28 cellular contexts compared by ENCODE assay signal in the genomic region with DNA sequence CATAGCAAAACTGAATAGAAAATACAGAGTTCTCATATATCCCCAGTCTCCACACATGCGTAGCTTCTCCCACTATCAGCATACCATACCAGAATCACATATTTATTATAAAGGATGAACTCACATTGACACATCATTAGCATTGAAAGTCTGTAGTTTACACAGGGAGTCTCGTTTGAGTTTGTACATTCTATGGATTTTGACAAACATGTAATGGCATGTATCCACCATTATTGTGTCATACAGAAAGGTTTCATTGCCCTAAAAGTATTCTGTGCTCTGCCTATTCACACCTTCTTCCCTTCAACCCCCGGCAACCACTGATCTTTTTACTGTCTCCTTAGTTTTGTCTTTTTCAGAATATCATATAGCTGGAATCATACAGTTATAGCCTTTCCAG.
"Had no signal": no experiment of that assay in that cellular context is flagged by ENCODE, and none has a peak within 500 bp of the region (broad histone marks: within the 10 kb centered on the region; RNA-seq: fewer than 3 reads in every experiment).

No MANE protein-coding gene starts in this region.

- H3K27ac Mint-ChIP-seq: natural killer cell treated with Interleukin-12 subunit alpha and Interleukin-12 subunit beta and Interleukin-15 and Interleukin-18, amount 100 ng/mL, for 72 hours; nephron progenitor cell; progenitor cell of endocrine pancreas; stimulated activated effector memory CD8-positive, alpha-beta T cell treated with anti-CD3 and anti-CD28 coated beads, Interleukin-12 subunit alpha, Interleukin-12 subunit beta, amount 100 ng/mL, for 72 hours; stimulated activated naive B cell treated with anti-CD40 and anti-IgM and Interleukin-4, amounts not matched to agents 10 μg/mL and 1 μg/mL and 100 μg/mL, for 72 hours; stimulated activated naive CD8-positive, alpha-beta T cell treated with anti-CD3 and anti-CD28 coated beads, Interleukin-15, Interleukin-2, amounts not matched to agents 100 ng/mL and 50 ng/mL, for 24 hours had no signal

- H3K27ac ChIP-seq: ovary, parathyroid adenoma, psoas muscle, right lobe of liver, sigmoid colon, stomach, thoracic aorta, thyroid gland, tibial nerve, upper lobe of left lung, vagina had no signal

- H2AFZ ChIP-seq: parathyroid adenoma had no signal

- ATAC-seq: natural killer cell treated with Interleukin-12 subunit alpha and Interleukin-12 subunit beta and Interleukin-15 and Interleukin-18, amount 100 ng/mL, for 72 hours; psoas muscle; right cardiac atrium; right lobe of liver; stimulated activated effector memory CD8-positive, alpha-beta T cell treated with anti-CD3 and anti-CD28 coated beads, Interleukin-12 subunit alpha, Interleukin-12 subunit beta, amount 100 ng/mL, for 72 hours; stimulated activated naive B cell treated with anti-CD40 and anti-IgM and Interleukin-4, amounts not matched to agents 10 μg/mL and 1 μg/mL and 100 μg/mL, for 72 hours had no signal

- H3K4me1 ChIP-seq: parathyroid adenoma, psoas muscle, right lobe of liver, sigmoid colon, stomach, thyroid gland, tibial nerve, upper lobe of left lung, vagina had no signal

- H3K27me3 ChIP-seq: ovary, right lobe of liver, sigmoid colon, stomach, thyroid gland, tibial nerve, upper lobe of left lung, vagina had no signal

- H3K4me1 Mint-ChIP-seq: nephron progenitor cell; neural crest cell; stimulated activated effector memory CD8-positive, alpha-beta T cell treated with anti-CD3 and anti-CD28 coated beads, Interleukin-12 subunit alpha, Interleukin-12 subunit beta, amount 100 ng/mL, for 72 hours; stimulated activated naive B cell treated with anti-CD40 and anti-IgM and Interleukin-4, amounts not matched to agents 10 μg/mL and 1 μg/mL and 100 μg/mL, for 72 hours had no signal

- H3K9me3 ChIP-seq: ovary, psoas muscle, right lobe of liver, sigmoid colon, stomach, thoracic aorta, thyroid gland, tibial nerve, upper lobe of left lung, vagina had no signal

- H3K36me3 Mint-ChIP-seq: stimulated activated effector memory CD8-positive, alpha-beta T cell treated with anti-CD3 and anti-CD28 coated beads, Interleukin-12 subunit alpha, Interleukin-12 subunit beta, amount 100 ng/mL, for 72 hours; stimulated activated naive B cell treated with anti-CD40 and anti-IgM and Interleukin-4, amounts not matched to agents 10 μg/mL and 1 μg/mL and 100 μg/mL, for 72 hours had no signal

- H3K9me3 Mint-ChIP-seq: nephron progenitor cell; neural crest cell; stimulated activated naive B cell treated with anti-CD40 and anti-IgM and Interleukin-4, amounts not matched to agents 10 μg/mL and 1 μg/mL and 100 μg/mL, for 72 hours; stimulated activated naive CD8-positive, alpha-beta T cell treated with anti-CD3 and anti-CD28 coated beads, Interleukin-15, Interleukin-2, amounts not matched to agents 100 ng/mL and 50 ng/mL, for 24 hours had no signal

- H3K79me2 ChIP-seq: parathyroid adenoma had no signal

- H3K4me3 Mint-ChIP-seq: natural killer cell treated with Interleukin-12 subunit alpha and Interleukin-12 subunit beta and Interleukin-15 and Interleukin-18, amount 100 ng/mL, for 72 hours; nephron progenitor cell; neural crest cell; stimulated activated effector memory CD8-positive, alpha-beta T cell treated with anti-CD3 and anti-CD28 coated beads, Interleukin-12 subunit alpha, Interleukin-12 subunit beta, amount 100 ng/mL, for 72 hours; stimulated activated naive B cell treated with anti-CD40 and anti-IgM and Interleukin-4, amounts not matched to agents 10 μg/mL and 1 μg/mL and 100 μg/mL, for 72 hours; stimulated activated naive CD8-positive, alpha-beta T cell treated with anti-CD3 and anti-CD28 coated beads, Interleukin-15, Interleukin-2, amounts not matched to agents 100 ng/mL and 50 ng/mL, for 24 hours had no signal

- H3K9ac ChIP-seq: parathyroid adenoma had no signal

- DNase-seq: nephron progenitor cell; occipital lobe; ovary; posterior cingulate gyrus; psoas muscle; right cardiac atrium; right lobe of liver; sigmoid colon; small intestine; stimulated activated CD4-positive, alpha-beta T cell treated with anti-CD3 and anti-CD28 coated beads, Interleukin-15, amount 100 ng/mL, for 24 hours; stimulated activated CD4-positive, alpha-beta T cell treated with anti-CD3 and anti-CD28 coated beads, Interleukin-2, amount 100 ng/mL, for 24 hours; stimulated activated CD4-positive, alpha-beta T cell treated with anti-CD3 and anti-CD28 coated beads, Interleukin-2, amount 100 ng/mL, for 48 hours; stimulated activated CD4-positive, alpha-beta T cell treated with anti-CD3 and anti-CD28 coated beads, Interleukin-4, amount 100 ng/mL, for 24 hours; stimulated activated naive B cell treated with anti-CD40 and anti-IgM and Interleukin-4, amounts not matched to agents 10 μg/mL and 1 μg/mL and 100 μg/mL, for 72 hours; stimulated activated naive CD4-positive, alpha-beta T cell treated with Interleukin-2 at 50 U/mL for 16 hours; stomach; thyroid gland; trophoblast cell; upper lobe of left lung had no signal

- H3K27me3 Mint-ChIP-seq: natural killer cell treated with Interleukin-12 subunit alpha and Interleukin-12 subunit beta and Interleukin-15 and Interleukin-18, amount 100 ng/mL, for 72 hours; progenitor cell of endocrine pancreas; stimulated activated naive B cell treated with anti-CD40 and anti-IgM and Interleukin-4, amounts not matched to agents 10 μg/mL and 1 μg/mL and 100 μg/mL, for 72 hours; stimulated activated naive CD8-positive, alpha-beta T cell treated with anti-CD3 and anti-CD28 coated beads, Interleukin-15, Interleukin-2, amounts not matched to agents 100 ng/mL and 50 ng/mL, for 24 hours had no signal

- H3K4me3 ChIP-seq: ovary, psoas muscle, right lobe of liver, sigmoid colon, stomach, thoracic aorta, thyroid gland, tibial nerve, upper lobe of left lung, vagina had no signal

- H3K36me3 ChIP-seq: ovary, right lobe of liver, sigmoid colon, stomach, thoracic aorta, thyroid gland, tibial nerve, upper lobe of left lung, vagina had no signal
